In genomic region chr10:16686081-16686902, GRCh38 we compare ENCODE assay signal across 24 cellular contexts.
"Had no signal": no experiment of that assay in that cellular context is flagged by ENCODE, and none has a peak within 500 bp of the region (broad histone marks: within the 10 kb centered on the region; RNA-seq: fewer than 3 reads in every experiment).

No MANE protein-coding gene starts in this region.

- H3K36me3 ChIP-seq: adrenal gland, ascending aorta, vagina had no signal

- H3K27me3 ChIP-seq: adrenal gland, ascending aorta, brain microvascular endothelial cell, hepatocyte, vagina had no signal

- ATAC-seq: activated T-helper 17 cell treated with anti-CD3 and anti-CD28 coated beads, Interleukin-2, amount 50 U/mL, for 72 hours; left lobe of liver; lower lobe of right lung; sciatic nerve; stimulated activated naive B cell treated with anti-CD40 and anti-IgM and Interleukin-4, amounts not matched to agents 10 μg/mL and 1 μg/mL and 100 μg/mL, for 72 hours; WTC11 had no signal

- DNase-seq: activated CD8-positive, alpha-beta memory T cell treated with anti-CD3 and anti-CD28 coated beads for 24 hours; activated CD8-positive, alpha-beta memory T cell treated with anti-CD3 and anti-CD28 coated beads, Interleukin-2, amount 50 U/mL, for 4 hours; activated T-cell treated with anti-CD3 and anti-CD28 coated beads, Interleukin-2, amount 50 U/mL, for 24 hours; adrenal gland; brain microvascular endothelial cell; caudate nucleus; effector CD4-positive, alpha-beta T cell; foreskin melanocyte; immature natural killer cell; lower lobe of right lung; mesendoderm; naive B cell; occipital lobe; stimulated activated CD4-positive, alpha-beta T cell treated with anti-CD3 and anti-CD28 coated beads, Interleukin-2, amount 100 ng/mL, for 48 hours; stimulated activated CD8-positive, alpha-beta memory T cell treated with anti-CD3 and anti-CD28 coated beads, Interleukin-4, amount 100 ng/mL, for 48 hours; stimulated activated naive B cell treated with anti-CD40 and anti-IgM and Interleukin-4, amounts not matched to agents 10 μg/mL and 1 μg/mL and 100 μg/mL, for 72 hours had no signal

- H3K4me3 ChIP-seq: adrenal gland, ascending aorta, hepatocyte, lower lobe of right lung, smooth muscle cell, vagina had no signal

- H3K9me3 ChIP-seq: ascending aorta, lower lobe of right lung, vagina had no signal

- H3K4me1 ChIP-seq: adrenal gland, ascending aorta, lower lobe of right lung, vagina had no signal

- H3K27ac ChIP-seq: adrenal gland, ascending aorta, brain microvascular endothelial cell, lower lobe of right lung, vagina had no signal
